Comparison of ENCODE assay signal across 19 cellular contexts in the genomic region with DNA sequence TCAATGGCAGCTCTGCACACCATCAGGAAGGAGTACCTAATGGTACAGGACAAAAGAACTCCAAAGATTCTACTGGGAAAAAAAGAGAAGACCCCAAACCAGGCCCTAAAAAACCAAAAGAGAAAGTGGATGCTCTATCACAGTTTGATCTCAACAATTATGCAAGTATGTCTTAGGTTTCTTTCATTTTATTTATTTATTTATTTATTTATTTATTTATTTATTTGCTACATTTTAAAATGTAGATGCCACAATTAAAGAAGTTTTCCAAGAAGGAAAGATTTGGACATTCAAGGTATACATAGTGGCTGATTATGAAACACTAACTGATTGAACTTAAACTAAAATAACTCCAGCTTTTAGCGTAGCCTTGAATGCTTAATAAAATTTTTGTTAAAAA.
"Had no signal": no experiment of that assay in that cellular context is flagged by ENCODE, and none has a peak within 500 bp of the region (broad histone marks: within the 10 kb centered on the region; RNA-seq: fewer than 3 reads in every experiment).

No MANE protein-coding gene starts in this region.

- DNase-seq: effector memory CD8-positive, alpha-beta T cell; gastrocnemius medialis; left lung; lower lobe of right lung; mesendoderm; naive B cell; nucleus accumbens; ovary; small intestine; stimulated activated CD4-positive, alpha-beta T cell treated with anti-CD3 and anti-CD28 coated beads, Interleukin-12 subunit alpha, Interleukin-12 subunit beta, amount 100 ng/mL, for 4 hours; stimulated activated naive CD4-positive, alpha-beta T cell treated with Interleukin-2 at 50 U/mL for 16 hours; tibial artery; upper lobe of left lung; uterus had no signal

- H3K27ac Mint-ChIP-seq: dendritic cell treated with granulocyte-macrophage colony-stimulating factor and Interleukin-4, amounts not matched to agents 40 ng/mL and 50 ng/mL, for 4 days had no signal

- H3K4me1 Mint-ChIP-seq: neural crest cell had no signal

- ATAC-seq: effector memory CD8-positive, alpha-beta T cell; gastrocnemius medialis; left lung; lower lobe of right lung had no signal

- H3K27ac ChIP-seq: epithelial cell of prostate, esophagus muscularis mucosa, gastrocnemius medialis, left lung, lower lobe of right lung, ovary, right atrium auricular region, tibial artery, upper lobe of left lung, uterus had no signal

- H3K4me3 Mint-ChIP-seq: dendritic cell treated with granulocyte-macrophage colony-stimulating factor and Interleukin-4, amounts not matched to agents 40 ng/mL and 50 ng/mL, for 4 days; effector memory CD8-positive, alpha-beta T cell; naive B cell; neural crest cell had no signal

- H3K27me3 Mint-ChIP-seq: dendritic cell treated with granulocyte-macrophage colony-stimulating factor and Interleukin-4, amounts not matched to agents 40 ng/mL and 50 ng/mL, for 4 days; effector memory CD8-positive, alpha-beta T cell; naive B cell had no signal

- H3K4me1 ChIP-seq: esophagus muscularis mucosa, gastrocnemius medialis, left lung, lower lobe of right lung, right atrium auricular region, tibial artery, upper lobe of left lung, uterus had no signal

- H3K4me3 ChIP-seq: esophagus muscularis mucosa, gastrocnemius medialis, left lung, lower lobe of right lung, ovary, right atrium auricular region, tibial artery, upper lobe of left lung, uterus had no signal

- H3K9me3 Mint-ChIP-seq: dendritic cell treated with granulocyte-macrophage colony-stimulating factor and Interleukin-4, amounts not matched to agents 40 ng/mL and 50 ng/mL, for 4 days; effector memory CD8-positive, alpha-beta T cell had no signal

- H3K27me3 ChIP-seq: esophagus muscularis mucosa, gastrocnemius medialis, left lung, ovary, right atrium auricular region, tibial artery, upper lobe of left lung, uterus had no signal
